Comparison of ENCODE assay signal across 15 cellular contexts in the genomic region with DNA sequence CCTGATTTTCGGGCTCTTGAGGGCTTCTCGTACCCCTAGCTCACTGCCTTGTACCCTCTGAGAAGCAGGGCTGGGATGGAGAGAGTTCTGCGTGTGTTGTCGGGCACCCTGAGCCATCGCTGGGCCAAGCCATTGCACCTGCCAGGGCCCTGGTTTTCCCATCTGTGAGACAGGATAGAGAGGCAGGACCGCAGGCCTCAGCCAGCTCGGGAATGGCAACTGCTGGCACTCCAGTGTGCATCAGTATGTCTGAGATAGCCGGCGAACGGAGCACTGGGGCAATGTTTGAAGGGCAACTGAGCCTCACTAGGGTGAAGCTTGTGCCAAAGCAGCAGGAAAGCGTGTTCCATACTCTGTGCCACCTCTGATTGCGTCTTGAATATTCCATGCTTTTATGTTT.
A peak's percentile ranks its signal among the peaks of the same experiment; 100 is the strongest.
DNase-seq lines count a peak whose midpoint lies in the region; ATAC-seq and TF ChIP-seq lines count a peak whose summit lies in the region.
"Had no signal": no experiment of that assay in that cellular context is flagged by ENCODE, and none has a peak within 500 bp of the region (broad histone marks: within the 10 kb centered on the region; RNA-seq: fewer than 3 reads in every experiment).

No MANE protein-coding gene starts in this region.

- H3K27me3 ChIP-seq in left ventricle myocardium inferior (ENCODE audit: low read depth) = no peaks in the 10 kb centered on the region
- no peaks in the 10 kb centered on the region for H3K27me3 ChIP-seq in naive thymus-derived CD4-positive, alpha-beta T cell (ENCODE audit: control insufficient read depth in 2 of 2, insufficient read depth in 2 of 2, low read length in 2 of 2)
- H3K27me3 ChIP-seq: SJSA1 had no signal

- POLR2A ChIA-PET in naive thymus-derived CD4-positive, alpha-beta T cell (lab: Charles Lee) = interaction anchor here (1.3 kb wide), 1 partner anchor 65 kb away, joined by 3 read pairs; no protein-coding TSS in a partner anchor

- TF ChIP-seq CTCF in left ventricle myocardium inferior (IDR thresholded peaks at IDR 0.05; ENCODE audit: borderline replicate concordance) = no peak
- TF ChIP-seq CTCF in osteocyte (IDR thresholded peaks at IDR 0.05) = no peak

- CTCF ChIA-PET in naive thymus-derived CD4-positive, alpha-beta T cell (lab: Charles Lee) = interaction anchor here (1.5 to 10.2 kb wide), 3 partner anchors 8 to 136 kb away, joined by 3 to 118 read pairs (median 7); no protein-coding TSS in a partner anchor

- H3K36me3 Mint-ChIP-seq in IgD-negative memory B cell (peaks cover 2% of the 10 kb centered on the region), osteocyte (ENCODE audit: unreplicated experiment) (no peaks in the 10 kb centered on the region)
- H3K36me3 Mint-ChIP-seq in effector memory CD8-positive, alpha-beta T cell (ENCODE audit: insufficient read depth) = no peaks in the 10 kb centered on the region
- H3K36me3 Mint-ChIP-seq in naive thymus-derived CD4-positive, alpha-beta T cell = peaks cover 0 to 4% (median 0%) of the 10 kb centered on the region in 5 donors

- no peaks in the 10 kb centered on the region for H3K9me3 ChIP-seq in left ventricle myocardium inferior (replicated peaks)
- no peaks in the 10 kb centered on the region for H3K9me3 ChIP-seq in naive thymus-derived CD4-positive, alpha-beta T cell (ENCODE audit: control insufficient read depth in 2 of 3, low read length in 3 of 3)
- H3K9me3 ChIP-seq: SJSA1 had no signal

- intact Hi-C loops in left ventricle myocardium inferior (cut with micrococcal nuclease) (no loop called here), left colon (cut with DNase I, micrococcal nuclease) (no loop called here)
- intact Hi-C loops in naive thymus-derived CD4-positive, alpha-beta T cell (cut with micrococcal nuclease) = loop anchor here in 1 of 2 donors (10.0 kb wide), 1 partner anchor 222 kb away; no protein-coding TSS in a partner anchor

- H3K27ac Mint-ChIP-seq in IgD-negative memory B cell = peak overlapping the region in 2 of 3 donors; percentile 10 to 71
- no peak overlapping the region for H3K27ac Mint-ChIP-seq in osteocyte (ENCODE audit: unreplicated experiment)
- H3K27ac Mint-ChIP-seq in effector memory CD8-positive, alpha-beta T cell = peak overlapping the region in 1 of 2 donors; percentile 72
- H3K27ac Mint-ChIP-seq in naive thymus-derived CD4-positive, alpha-beta T cell = peak overlapping the region in 2 of 9 donors; percentile 52 to 82
- H3K27ac Mint-ChIP-seq: CD4-positive, alpha-beta T cell had no signal

- ATAC-seq in left colon (no peak), GM21367 (IDR thresholded peaks at IDR 0.05; ENCODE audit: unreplicated experiment) (no peak)
- ATAC-seq in effector memory CD8-positive, alpha-beta T cell (replicated peaks) = no peak
- no peak for ATAC-seq in naive thymus-derived CD4-positive, alpha-beta T cell

- peaks cover 30 to 31% (median 30%) of the 10 kb centered on the region in 3 donors for H3K4me1 Mint-ChIP-seq in IgD-negative memory B cell
- no peaks in the 10 kb centered on the region for H3K4me1 Mint-ChIP-seq in osteocyte (ENCODE audit: unreplicated experiment)
- peaks cover 15 to 21% of the 10 kb centered on the region in 2 donors for H3K4me1 Mint-ChIP-seq in effector memory CD8-positive, alpha-beta T cell (ENCODE audit: low read depth in 2 of 2)
- peaks cover 0 to 29% (median 7%) of the 10 kb centered on the region in 7 donors for H3K4me1 Mint-ChIP-seq in naive thymus-derived CD4-positive, alpha-beta T cell

- no peak overlapping the region for H3K4me3 Mint-ChIP-seq in IgD-negative memory B cell
- no peak overlapping the region for H3K4me3 Mint-ChIP-seq in osteocyte (ENCODE audit: unreplicated experiment)
- no peak overlapping the region for H3K4me3 Mint-ChIP-seq in effector memory CD8-positive, alpha-beta T cell
- no peak overlapping the region for H3K4me3 Mint-ChIP-seq in naive thymus-derived CD4-positive, alpha-beta T cell
- H3K4me3 Mint-ChIP-seq: CD4-positive, alpha-beta T cell had no signal

- no peaks in the 10 kb centered on the region for H3K9me3 Mint-ChIP-seq in IgD-negative memory B cell
- no peaks in the 10 kb centered on the region for H3K9me3 Mint-ChIP-seq in osteocyte (ENCODE audit: unreplicated experiment)
- no peaks in the 10 kb centered on the region for H3K9me3 Mint-ChIP-seq in effector memory CD8-positive, alpha-beta T cell
- no peaks in the 10 kb centered on the region for H3K9me3 Mint-ChIP-seq in naive thymus-derived CD4-positive, alpha-beta T cell
- H3K9me3 Mint-ChIP-seq: CD4-positive, alpha-beta T cell had no signal

- H3K4me3 ChIP-seq in left ventricle myocardium inferior = no peak overlapping the region
- no peak overlapping the region for H3K4me3 ChIP-seq in naive thymus-derived CD4-positive, alpha-beta T cell (ENCODE audit: low read length)
- H3K4me3 ChIP-seq: SJSA1 had no signal

- no peaks in the 10 kb centered on the region for H3K36me3 ChIP-seq in left ventricle myocardium inferior
- H3K36me3 ChIP-seq in naive thymus-derived CD4-positive, alpha-beta T cell (ENCODE audit: control insufficient read depth in 2 of 3, insufficient read depth in 3 of 3, low read length in 3 of 3) = no peaks in the 10 kb centered on the region
- H3K36me3 ChIP-seq: SJSA1 had no signal

- H3K27me3 Mint-ChIP-seq in IgD-negative memory B cell (no peaks in the 10 kb centered on the region), osteocyte (ENCODE audit: unreplicated experiment) (peaks cover 8% of the 10 kb centered on the region)
- no peaks in the 10 kb centered on the region for H3K27me3 Mint-ChIP-seq in effector memory CD8-positive, alpha-beta T cell
- peaks cover 0 to 27% (median 0%) of the 10 kb centered on the region in 5 donors for H3K27me3 Mint-ChIP-seq in naive thymus-derived CD4-positive, alpha-beta T cell

- H3K4me1 ChIP-seq in left ventricle myocardium inferior = peaks cover 76% of the 10 kb centered on the region
- H3K4me1 ChIP-seq in naive thymus-derived CD4-positive, alpha-beta T cell (ENCODE audit: control insufficient read depth in 2 of 2, insufficient read depth in 2 of 2, low read length in 2 of 2) = peaks cover 0 to 5% of the 10 kb centered on the region in 2 donors

- DNase-seq in cerebellum (ENCODE audit: low spot score) = peak; percentile 63
- peak; percentile 55 for DNase-seq in left ventricle myocardium inferior
- DNase-seq in osteocyte (ENCODE audit: extremely low spot score, unreplicated experiment) = peak; percentile 77
- no peak for DNase-seq in left colon
- DNase-seq in effector memory CD8-positive, alpha-beta T cell = no peak
- no peak for DNase-seq in naive thymus-derived CD4-positive, alpha-beta T cell
- DNase-seq: CD4-positive, alpha-beta T cell; NCI-H1436; NCI-H2029; NCI-H2171 treated with DMSO at 0.1 percent for 48 hours; NCI-H446 treated with DMSO at 0.1 percent for 48 hours had no signal

- peak overlapping the region; percentile 80 for H3K27ac ChIP-seq in left ventricle myocardium inferior (replicated peaks)
- H3K27ac ChIP-seq in naive thymus-derived CD4-positive, alpha-beta T cell (ENCODE audit: low read depth, low read length) = no peak overlapping the region
- H3K27ac ChIP-seq: RWPE1, SJSA1 had no signal

Comparison
In these comparisons a context has a peak if more than half of its experiments do, and no peak if none do; other contexts are left out.
1. DNase-seq: peak in cerebellum (single experiment), left ventricle myocardium inferior (single experiment) and osteocyte (single experiment); none in left colon (0 of 2), effector memory CD8-positive, alpha-beta T cell (0 of 3) and naive thymus-derived CD4-positive, alpha-beta T cell (0 of 9).